In genomic region chr1:12615916-12616708, GRCh38 we compare ENCODE assay signal across 1 cellular context.
TF ChIP-seq lines count a peak whose summit lies in the region.

No MANE protein-coding gene starts in this region.

TF ChIP-seq in K562, 482 proteins besides CTCF, POLR2A, EP300 and RAD21 (continues in another document):
- TF ChIP-seq NR1H2 (CRISPR knock-in tag; IDR thresholded peaks at IDR 0.05) (0 out of 2 replicates have a peak, but pooled peaks have one; percentile 75), NKRF (IDR thresholded peaks at IDR 0.05; ENCODE audit: borderline replicate concordance) (peak; percentile 21; the same call in 1 of the 2 replicates), ZNF592 (IDR thresholded peaks at IDR 0.05) (peak; percentile 81), NFRKB (IDR thresholded peaks at IDR 0.05; ENCODE audit: low read depth) (peak; percentile 59; the same call in 1 of the 2 replicates), ILF3 (IDR thresholded peaks at IDR 0.05; ENCODE audit: borderline replicate concordance) (no peak), MEF2D (tag; conservative IDR thresholded peaks at IDR 0.05; ENCODE audit: low read depth) (no peak), E2F5 (CRISPR knock-in tag; IDR thresholded peaks at IDR 0.05) (no peak), THRAP3 (IDR thresholded peaks at IDR 0.05; ENCODE audit: borderline replicate concordance) (no peak), MYNN (IDR thresholded peaks at IDR 0.05) (peak; percentile 40; the same call in 1 of the 2 replicates), MYNN (CRISPR knock-in tag; IDR thresholded peaks at IDR 0.05) (no peak), FOXJ3 (CRISPR knock-in tag; IDR thresholded peaks at IDR 0.05) (no peak), TSC22D4 (tag; IDR thresholded peaks at IDR 0.05) (no peak), DEAF1 (CRISPR knock-in tag; IDR thresholded peaks at IDR 0.05) (peak; percentile 10; the same call in 1 of the 2 replicates), ZNF324 (CRISPR knock-in tag; IDR thresholded peaks at IDR 0.05) (no peak), NFATC3 (IDR thresholded peaks at IDR 0.05) (no peak), SP1 (CRISPR knock-in tag; IDR thresholded peaks at IDR 0.05) (no peak), UBTF (IDR thresholded peaks at IDR 0.05; ENCODE audit: borderline replicate concordance in 1 of 2, low read depth in 2 of 2, low read length in 2 of 2) (peak; percentile 92 to 93; a peak in 2 of 4 replicates), ZNF740 (CRISPR knock-in tag; IDR thresholded peaks at IDR 0.05) (peak; percentile 81), ZNF740 (tag; IDR thresholded peaks at IDR 0.05) (peak in 1 of 2 experiments; percentile 80; a peak in 2 of 4 replicates), HEY1 (CRISPR knock-in tag; IDR thresholded peaks at IDR 0.05; ENCODE audit: borderline replicate concordance) (no peak), TBP (optimal IDR thresholded peaks at IDR 0.05; ENCODE audit: low read depth, low read length) (peak; percentile 33), ELF1 (tag; IDR thresholded peaks at IDR 0.05) (no peak), ZNF695 (CRISPR knock-in tag; IDR thresholded peaks at IDR 0.05) (0 out of 2 replicates have a peak, but pooled peaks have one; percentile 7), SFPQ (IDR thresholded peaks at IDR 0.05; ENCODE audit: low read depth, low read length) (no peak), HLTF (IDR thresholded peaks at IDR 0.05) (no peak), GTF3C2 (IDR thresholded peaks at IDR 0.05; ENCODE audit: borderline replicate concordance, extremely low read depth, insufficient read length) (no peak), CHD1 (IDR thresholded peaks at IDR 0.05; ENCODE audit: low read length) (peak; percentile 17), ZBTB7A (IDR thresholded peaks at IDR 0.05; ENCODE audit: borderline replicate concordance, control insufficient read depth, low read depth, low read length) (no peak), HDAC3 (IDR thresholded peaks at IDR 0.05; ENCODE audit: borderline replicate concordance, partially characterized antibody) (no peak), TFE3 (CRISPR knock-in tag; IDR thresholded peaks at IDR 0.05) (no peak), MBD1 (CRISPR knock-in tag; IDR thresholded peaks at IDR 0.05) (no peak), ESRRA (IDR thresholded peaks at IDR 0.05; ENCODE audit: borderline replicate concordance, low read depth) (peak; percentile 11; the same call in 1 of the 2 replicates), XRCC4 (IDR thresholded peaks at IDR 0.05; ENCODE audit: extremely low read depth, insufficient read depth, insufficient read length) (no peak)
